In the genomic region with DNA sequence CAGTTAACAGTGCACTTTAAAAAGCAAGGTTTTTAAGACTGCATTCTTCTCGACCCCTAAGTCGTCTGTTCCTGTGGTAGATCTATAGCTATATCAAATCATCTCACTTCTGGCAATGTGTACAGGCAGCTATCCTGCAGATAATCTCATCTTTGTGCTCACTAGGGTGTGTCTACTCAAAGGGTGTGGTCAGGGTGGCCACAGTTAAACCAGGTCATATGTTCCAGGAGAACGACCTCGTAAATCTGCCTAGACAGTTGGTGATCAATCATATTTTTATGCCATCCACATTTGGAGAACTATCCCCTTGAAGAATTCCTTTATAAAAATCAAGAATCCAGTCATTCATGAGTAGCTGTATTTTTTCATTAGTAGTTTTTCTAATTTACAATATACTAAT, we compare ENCODE assay signal across 1 cellular context.
TF ChIP-seq lines count a peak whose summit lies in the region.

No MANE protein-coding gene starts in this region.

TF ChIP-seq in IMR-90, 13 proteins besides CTCF, POLR2A, EP300 and RAD21 (continued from another document):
- TF ChIP-seq RFX5 (IDR thresholded peaks at IDR 0.05; ENCODE audit: low read depth, low read length) (no peak), CEBPB (IDR thresholded peaks at IDR 0.05; ENCODE audit: low read depth, low read length) (no peak), BHLHE40 (IDR thresholded peaks at IDR 0.05; ENCODE audit: low read depth, low read length) (no peak)
